ENCODE assay signal across 8 cellular contexts in the genomic region with DNA sequence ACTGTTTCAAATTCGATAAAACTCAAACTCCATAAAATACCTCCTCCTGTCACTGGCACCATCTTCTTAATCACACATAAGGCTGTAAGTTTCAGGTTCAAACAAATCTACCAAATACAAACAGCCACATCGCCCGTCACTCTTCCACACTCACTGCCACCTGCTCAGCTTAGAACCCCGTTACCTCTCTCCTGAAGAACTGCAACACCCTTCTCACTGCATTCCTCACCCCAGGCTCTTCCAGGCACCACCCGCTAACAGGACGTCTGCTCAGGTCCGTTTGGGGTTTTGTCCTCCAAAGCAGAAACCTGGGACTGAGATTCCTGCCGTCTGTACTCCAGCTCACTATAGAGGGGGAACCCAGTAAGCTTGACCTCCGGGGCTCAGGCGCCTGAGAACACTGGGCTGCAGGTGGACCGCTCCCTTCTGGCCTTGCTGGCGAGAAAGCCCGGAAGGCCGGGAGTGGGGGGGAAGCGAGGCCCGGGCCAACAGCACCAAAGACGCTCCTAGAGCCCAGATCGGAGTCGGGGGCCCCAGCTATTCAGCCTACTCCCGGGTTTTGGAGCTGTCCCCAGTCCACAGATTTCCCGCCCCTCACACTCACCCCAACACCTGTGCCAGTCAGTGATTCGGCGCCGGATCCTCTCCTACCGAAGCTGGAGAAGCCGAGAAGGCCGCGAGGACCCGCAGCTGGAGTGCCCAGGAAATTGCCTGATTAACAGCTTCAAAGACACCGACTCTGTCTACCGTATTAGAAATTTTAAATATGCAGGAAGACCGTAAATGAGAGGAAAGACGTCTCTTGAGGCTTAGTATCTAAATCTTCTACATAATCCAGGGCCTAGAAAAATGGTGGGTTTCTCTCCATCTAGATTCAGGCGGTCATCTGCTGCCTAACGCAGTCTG. TPM values are rescaled to one million over a fixed set of nuclear protein-coding genes. Genes with fewer than 3 reads are reported as not detected.
DNase-seq lines count a peak whose midpoint lies in the region; ATAC-seq and TF ChIP-seq lines count a peak whose summit lies in the region.

TSS of gene AP3M1 (minus strand) at position 678 of the 906 bp plus-strand sequence. CDS start 12,449 bp downstream, outside the sequence.

- H3K27me3 Mint-ChIP-seq in activated naive CD4-positive, alpha-beta T cell treated with anti-CD3 and anti-CD28 coated beads for 36 hours (ENCODE audit: low read depth): no peaks in the 10 kb centered on the region

- H3K4me3 ChIP-seq in SJCRH30 (peak within 1 kb of the TSS; percentile 75), upper lobe of right lung (peak within 1 kb of the TSS; percentile 90)

- peaks cover 39% of the 10 kb centered on the region for H3K4me1 Mint-ChIP-seq in activated naive CD4-positive, alpha-beta T cell treated with anti-CD3 and anti-CD28 coated beads for 36 hours (ENCODE audit: low read depth)

- DNase-seq in COR-L47 (lab: John Stamatoyannopoulos, UW): peak; percentile 82
- peak; percentile 95 to 96 for DNase-seq in SJCRH30
- DNase-seq in activated naive CD4-positive, alpha-beta T cell treated with anti-CD3 and anti-CD28 coated beads for 36 hours: peak; percentile 89
- DNase-seq in Right ventricle myocardium superior: peak; percentile 88
- peak; percentile 93 for DNase-seq in posterior vena cava (ENCODE audit: low spot score)
- DNase-seq in upper lobe of right lung: peak; percentile 90

- TF ChIP-seq CTCF in upper lobe of right lung (IDR thresholded peaks at IDR 0.05): no peak

- H3K27ac ChIP-seq in SJCRH30: peak within 1 kb of the TSS; percentile 98
- H3K27ac ChIP-seq in upper lobe of right lung: peak within 1 kb of the TSS; percentile 95

- H3K36me3 ChIP-seq in SJCRH30 (no peaks in the 10 kb centered on the region), upper lobe of right lung (peaks cover 15% of the 10 kb centered on the region)

- peaks cover 9% of the 10 kb centered on the region for H3K4me1 ChIP-seq in SJCRH30
- peaks cover 47% of the 10 kb centered on the region for H3K4me1 ChIP-seq in upper lobe of right lung

- peak; percentile 48 for ATAC-seq in GM19452 (IDR thresholded peaks at IDR 0.05; ENCODE audit: unreplicated experiment)
- ATAC-seq in HG03571 (IDR thresholded peaks at IDR 0.05; ENCODE audit: unreplicated experiment): peak; percentile 42
- peak; percentile 67 for ATAC-seq in Right ventricle myocardium superior (ENCODE audit: poor library complexity)
- ATAC-seq in upper lobe of right lung: peak; percentile 75

- H3K9me3 Mint-ChIP-seq in activated naive CD4-positive, alpha-beta T cell treated with anti-CD3 and anti-CD28 coated beads for 36 hours: no peaks in the 10 kb centered on the region

- H3K27ac Mint-ChIP-seq in activated naive CD4-positive, alpha-beta T cell treated with anti-CD3 and anti-CD28 coated beads for 36 hours: peak within 1 kb of the TSS; percentile 33

- H3K36me3 Mint-ChIP-seq in activated naive CD4-positive, alpha-beta T cell treated with anti-CD3 and anti-CD28 coated beads for 36 hours (ENCODE audit: low read depth): peaks cover 5% of the 10 kb centered on the region

- H3K4me3 Mint-ChIP-seq in activated naive CD4-positive, alpha-beta T cell treated with anti-CD3 and anti-CD28 coated beads for 36 hours: no peak within 1 kb of the TSS

- intact Hi-C loops in activated naive CD4-positive, alpha-beta T cell treated with anti-CD3 and anti-CD28 coated beads for 36 hours (cut with micrococcal nuclease): loop anchor here (1.0 to 2.0 kb wide), 12 partner anchors 26 to 1084 kb away; partner anchors contain the start of genes KAT6B, SAMD8, VCL and ZSWIM8
- intact Hi-C loops in Right ventricle myocardium superior (cut with DNase I) (no loop called here), posterior vena cava (cut with DNase I) (no loop called here), upper lobe of right lung (cut with DNase I) (no loop called here)

- H3K27me3 ChIP-seq in SJCRH30 (no peaks in the 10 kb centered on the region), upper lobe of right lung (no peaks in the 10 kb centered on the region)

- H3K9me3 ChIP-seq in SJCRH30 (replicated peaks): no peaks in the 10 kb centered on the region
- H3K9me3 ChIP-seq in upper lobe of right lung: no peaks in the 10 kb centered on the region

- CTCF ChIA-PET in activated naive CD4-positive, alpha-beta T cell treated with anti-CD3 and anti-CD28 coated beads for 36 hours (lab: Charles Lee): interaction anchor here (0.5 to 1.3 kb wide), 4 partner anchors 26 to 643 kb away, joined by 3 to 4 read pairs (median 4); no protein-coding TSS in a partner anchor

RNA-seq across cellular contexts. Expression of gene AP3M1, which starts in this region (rescaled TPM):
- 42.1 and 43.1 TPM in 2 replicates for total RNA-seq in SJCRH30 (2014; rRNA removed; shearing (Covaris generic))
- 10 to 100 TPM; 39.1 to 42.1 TPM for total RNA-seq in activated naive CD4-positive, alpha-beta T cell treated with anti-CD3 and anti-CD28 coated beads for 36 hours
- 27.6 TPM for total RNA-seq in Right ventricle myocardium superior
- 10 to 100 TPM; 25.7 to 28.3 TPM for total RNA-seq in posterior vena cava
- 33.1 TPM for total RNA-seq in upper lobe of right lung

Comparison
In these comparisons a context has a peak if more than half of its experiments do, and no peak if none do; other contexts are left out.
1. Peak in every context shown above with its lines: DNase-seq, ATAC-seq, H3K4me3 ChIP-seq and H3K27ac ChIP-seq.